Comparison of ENCODE assay signal across 21 cellular contexts in genomic region chr12:130672122-130672825, GRCh38. TPM values are rescaled to one million over a fixed set of nuclear protein-coding genes. Genes with fewer than 3 reads are reported as not detected.
DNase-seq lines count a peak whose midpoint lies in the region; TF ChIP-seq lines count a peak whose summit lies in the region.
"Had no signal": no experiment of that assay in that cellular context is flagged by ENCODE, and none has a peak within 500 bp of the region (broad histone marks: within the 10 kb centered on the region; RNA-seq: fewer than 3 reads in every experiment).

No MANE protein-coding gene starts in this region.

- H3K4me1 ChIP-seq in right atrium auricular region, result no peaks in the 10 kb centered on the region
- H3K4me1 ChIP-seq: HAP-1, SJSA1 had no signal

- TF ChIP-seq CTCF in chondrocyte (IDR thresholded peaks at IDR 0.05) (no peak), right atrium auricular region (IDR thresholded peaks at IDR 0.05) (no peak)

- no peak overlapping the region for H3K4me3 ChIP-seq in right atrium auricular region
- H3K4me3 ChIP-seq: GM23338, HAP-1, SJSA1 had no signal

- DNase-seq in DMS79 treated with DMSO at 0.1 percent for 48 hours (lab: John Stamatoyannopoulos, UW) (peak; percentile 19), DMS79 (lab: John Stamatoyannopoulos, UW) (no peak), Ammon's horn (ENCODE audit: low spot score) (peak; percentile 16), chondrocyte (ENCODE audit: low spot score) (peak; percentile 48), retina (peak; percentile 55), NCI-H526 (lab: John Stamatoyannopoulos, UW) (no peak), right atrium auricular region (ENCODE audit: low spot score) (no peak)
- DNase-seq: 8988T, KG1, NCI-H1092, NCI-H1436, NCI-H2081, NCI-H774, OCI-M1, SW 1271, T-helper 17 cell had no signal

- no peaks in the 10 kb centered on the region for H3K36me3 ChIP-seq in right atrium auricular region
- H3K36me3 ChIP-seq: HAP-1, SJSA1 had no signal

- H3K27ac ChIP-seq in right atrium auricular region, result no peak overlapping the region
- H3K27ac ChIP-seq: SJSA1 had no signal

- H3K27ac Mint-ChIP-seq in chondrocyte (ENCODE audit: unreplicated experiment), result no peak overlapping the region
- H3K27ac Mint-ChIP-seq: B cell, GM23338, T-helper 17 cell had no signal

- peaks cover 2% of the 10 kb centered on the region for H3K27me3 Mint-ChIP-seq in chondrocyte (ENCODE audit: low read depth)
- H3K27me3 Mint-ChIP-seq: B cell had no signal

- no peaks in the 10 kb centered on the region for H3K4me1 Mint-ChIP-seq in chondrocyte (ENCODE audit: low read depth)
- H3K4me1 Mint-ChIP-seq: B cell, GM23338, T-helper 17 cell had no signal

- no peaks in the 10 kb centered on the region for H3K27me3 ChIP-seq in right atrium auricular region
- H3K27me3 ChIP-seq: SJSA1 had no signal

- peaks cover 0 to 5% of the 10 kb centered on the region in 2 donors for H3K9me3 ChIP-seq in right atrium auricular region
- H3K9me3 ChIP-seq: HAP-1 had no signal

- H3K4me3 Mint-ChIP-seq in chondrocyte (ENCODE audit: unreplicated experiment), result no peak overlapping the region
- H3K4me3 Mint-ChIP-seq: B cell, GM23338, T-helper 17 cell had no signal

- H3K9me3 Mint-ChIP-seq in chondrocyte (ENCODE audit: low read depth), result peaks cover 9% of the 10 kb centered on the region

- H3K36me3 Mint-ChIP-seq in chondrocyte (ENCODE audit: low read depth), result peaks cover under 1% of the 10 kb centered on the region

RNA-seq across cellular contexts. Expression of gene RIMBP2, which starts 43.8 kb away (rescaled TPM):
- 0.18 to 0.92 TPM (median 0.30 TPM) in 3 replicates for total RNA-seq in chondrocyte
- under 1 TPM in 1 of 2 donors, not detected in 1; 0.04 TPM for total RNA-seq in right atrium auricular region
- total RNA-seq: B cell, HT1080, T-helper 17 cell had no signal

Comparison
In these comparisons a context has a peak if more than half of its experiments do, and no peak if none do; other contexts are left out.
1. DNase-seq: peak in DMS79 treated with DMSO at 0.1 percent for 48 hours (single experiment), Ammon's horn (single experiment), chondrocyte (single experiment) and retina (single experiment); none in DMS79 (single experiment), NCI-H526 (0 of 2) and right atrium auricular region (single experiment).